Comparison of ENCODE assay signal across 20 cellular contexts in genomic region chr1:65449214-65449823, GRCh38. TPM values are rescaled to one million over a fixed set of nuclear protein-coding genes. Genes with fewer than 3 reads are reported as not detected.
DNase-seq lines count a peak whose midpoint lies in the region; FAIRE-seq and TF ChIP-seq lines count a peak whose summit lies in the region.
"Had no signal": no experiment of that assay in that cellular context is flagged by ENCODE, and none has a peak within 500 bp of the region (broad histone marks: within the 10 kb centered on the region; RNA-seq: fewer than 3 reads in every experiment).

No MANE protein-coding gene starts in this region.

- no peak overlapping the region for H2BK120ac ChIP-seq in trophoblast cell (ENCODE audit: insufficient read depth, low read length, poor library complexity)

- no peaks in the 10 kb centered on the region for H3K36me3 Mint-ChIP-seq in progenitor cell of endocrine pancreas (ENCODE audit: insufficient read depth)

- H3K27ac ChIP-seq in trophoblast cell (ENCODE audit: low read depth, low read length): no peak overlapping the region
- H3K27ac ChIP-seq in esophagus muscularis mucosa (replicated peaks in 1 of 4): no peak overlapping the region
- H3K27ac ChIP-seq: cardiac muscle cell, left ventricle myocardium inferior had no signal

- no peak overlapping the region for H2BK5ac ChIP-seq in trophoblast cell (ENCODE audit: low read depth, low read length, poor library complexity)

- H4K8ac ChIP-seq in trophoblast cell (ENCODE audit: low read depth, low read length): no peak overlapping the region

- no peaks in the 10 kb centered on the region for H3K79me2 ChIP-seq in trophoblast cell (ENCODE audit: control insufficient read depth, insufficient read depth, low read length, poor library complexity)

- no peak overlapping the region for H3K27ac Mint-ChIP-seq in progenitor cell of endocrine pancreas
- H3K27ac Mint-ChIP-seq: activated CD8-positive, alpha-beta memory T cell treated with anti-CD3 and anti-CD28 coated beads, Interleukin-2, amount 10 ng/mL, durations not matched to agents 7 days and 5 days; activated T-helper 2 cell treated with anti-CD3 and anti-CD28 coated beads, Interferon-gamma antibody, Interleukin-2, Interleukin-4, amounts not matched to agents 10 μg/mL and 5 μg/mL and 100 μg/mL, durations not matched to agents 14 hours and 24 hours and 36 hours; B cell had no signal

- peak; percentile 82 for FAIRE-seq in frontal cortex (lab: Jason Lieb, UNC)
- FAIRE-seq: GM12878, TTC549 had no signal

- no peaks in the 10 kb centered on the region for H3K4me1 Mint-ChIP-seq in progenitor cell of endocrine pancreas (ENCODE audit: low read depth)
- H3K4me1 Mint-ChIP-seq: B cell, neural crest cell had no signal

- no peak overlapping the region for H3K4me2 ChIP-seq in trophoblast cell (ENCODE audit: low read length)

- no peak overlapping the region for H2AK5ac ChIP-seq in trophoblast cell (ENCODE audit: low read length)

- H3K4me3 Mint-ChIP-seq in progenitor cell of endocrine pancreas (ENCODE audit: low read depth): no peak overlapping the region
- H3K4me3 Mint-ChIP-seq: activated CD8-positive, alpha-beta memory T cell treated with anti-CD3 and anti-CD28 coated beads, Interleukin-2, amount 10 ng/mL, durations not matched to agents 7 days and 5 days; B cell; neural crest cell had no signal

- H3K4me1 ChIP-seq in trophoblast cell (ENCODE audit: control insufficient read depth in 1 of 2, insufficient read depth in 2 of 2, low read length in 2 of 2) (no peaks in the 10 kb centered on the region), esophagus muscularis mucosa (no peaks in the 10 kb centered on the region)
- H3K4me1 ChIP-seq: left ventricle myocardium inferior had no signal

- no peaks in the 10 kb centered on the region for H3K27me3 Mint-ChIP-seq in progenitor cell of endocrine pancreas
- H3K27me3 Mint-ChIP-seq: activated CD8-positive, alpha-beta memory T cell treated with anti-CD3 and anti-CD28 coated beads, Interleukin-2, amount 10 ng/mL, durations not matched to agents 7 days and 5 days; B cell had no signal

- H3K27me3 ChIP-seq in H7 (ENCODE audit: control insufficient read depth, insufficient read depth, low read length) (no peaks in the 10 kb centered on the region), trophoblast cell (ENCODE audit: insufficient read depth, low read length) (no peaks in the 10 kb centered on the region), esophagus muscularis mucosa (no peaks in the 10 kb centered on the region)
- H3K27me3 ChIP-seq: cardiac muscle cell had no signal

- H2BK12ac ChIP-seq in trophoblast cell (ENCODE audit: low read length): no peak overlapping the region

- H3K18ac ChIP-seq in trophoblast cell (ENCODE audit: low read length): no peak overlapping the region

- H3K79me1 ChIP-seq in trophoblast cell (ENCODE audit: low read length): no peaks in the 10 kb centered on the region

- H3K4ac ChIP-seq in trophoblast cell (ENCODE audit: low read depth, low read length): no peak overlapping the region

- H3K9me3 Mint-ChIP-seq in progenitor cell of endocrine pancreas (ENCODE audit: low read depth): no peaks in the 10 kb centered on the region
- H3K9me3 Mint-ChIP-seq: activated T-helper 2 cell treated with anti-CD3 and anti-CD28 coated beads, Interferon-gamma antibody, Interleukin-2, Interleukin-4, amounts not matched to agents 10 μg/mL and 5 μg/mL and 100 μg/mL, durations not matched to agents 14 hours and 24 hours and 36 hours; neural crest cell had no signal

- H2AFZ ChIP-seq in trophoblast cell (ENCODE audit: insufficient read depth, low read length, poor library complexity): no peak overlapping the region

- no peak for TF ChIP-seq EP300 in esophagus muscularis mucosa (IDR thresholded peaks at IDR 0.05)

- no peak overlapping the region for H3K9ac ChIP-seq in trophoblast cell (ENCODE audit: low read length)

- DNase-seq in H7: peak; percentile 43
- DNase-seq in SW480 (ENCODE audit: low spot score): peak; percentile 8
- no peak for DNase-seq in frontal cortex (ENCODE audit: low spot score in 2 of 2)
- DNase-seq in progenitor cell of endocrine pancreas (ENCODE audit: low spot score, unreplicated experiment): no peak
- no peak for DNase-seq in GOT3 (lab: John Stamatoyannopoulos, UW)
- no peak for DNase-seq in trophoblast cell
- DNase-seq in esophagus muscularis mucosa (ENCODE audit: extremely low spot score): no peak
- DNase-seq: activated CD4-positive, alpha-beta T cell treated with anti-CD3 and anti-CD28 coated beads for 4 hours; activated CD8-positive, alpha-beta memory T cell treated with anti-CD3 and anti-CD28 coated beads, Interleukin-2, amount 10 ng/mL, durations not matched to agents 7 days and 5 days; GF-D8; Kasumi-1; left ventricle myocardium inferior; NCI-H1105; NCI-H2081 treated with DMSO at 0.1 percent for 48 hours had no signal

- no peak overlapping the region for H3K23ac ChIP-seq in trophoblast cell (ENCODE audit: low read length)

- no peak for TF ChIP-seq POLR2A in esophagus muscularis mucosa (IDR thresholded peaks at IDR 0.05; ENCODE audit: low read depth)

- no peak overlapping the region for H4K12ac ChIP-seq in trophoblast cell (ENCODE audit: low read depth, low read length)

- H4K91ac ChIP-seq in trophoblast cell (ENCODE audit: low read depth, low read length): no peak overlapping the region

- WGBS in trophoblast cell (ENCODE audit: extremely low coverage, insufficient coverage, insufficient read length): no CpG with 5 or more reads among the region's 4 CpGs
- 91% methylated on average over 4 of the region's 4 CpGs for WGBS in esophagus muscularis mucosa

- H3K14ac ChIP-seq in trophoblast cell (ENCODE audit: low read length): no peak overlapping the region

- H3K9me3 ChIP-seq in trophoblast cell (ENCODE audit: insufficient read depth, low read depth, low read length): no peaks in the 10 kb centered on the region
- H3K9me3 ChIP-seq in esophagus muscularis mucosa: no peaks in the 10 kb centered on the region

- H3K4me3 ChIP-seq in H7 (ENCODE audit: insufficient read depth, low read depth, low read length) (no peak overlapping the region), trophoblast cell (ENCODE audit: low read depth, low read length) (no peak overlapping the region), esophagus muscularis mucosa (no peak overlapping the region)
- H3K4me3 ChIP-seq: cardiac muscle cell, GM12878, left ventricle myocardium inferior had no signal

- intact Hi-C loops in esophagus muscularis mucosa (cut with DNase I): no loop called here

- H3K36me3 ChIP-seq in H7 (replicated peaks; ENCODE audit: control insufficient read depth, insufficient read depth, low read length) (no peaks in the 10 kb centered on the region), trophoblast cell (ENCODE audit: control insufficient read depth in 1 of 2, insufficient read depth in 2 of 2, low read length in 2 of 2) (no peaks in the 10 kb centered on the region), esophagus muscularis mucosa (no peaks in the 10 kb centered on the region)
- H3K36me3 ChIP-seq: cardiac muscle cell, left ventricle myocardium inferior had no signal

- peak; percentile 22 for TF ChIP-seq CTCF in progenitor cell of endocrine pancreas (IDR thresholded peaks at IDR 0.05; ENCODE audit: unreplicated experiment)
- no peak for TF ChIP-seq CTCF in esophagus muscularis mucosa (IDR thresholded peaks at IDR 0.05)

RNA-seq across cellular contexts. Expression of gene LEPR, which starts 28.9 kb away (rescaled TPM):
- total RNA-seq in H7 (2014; rRNA removed; shearing (Covaris generic)): 7.0 and 9.8 TPM in 2 replicates
- 9.8 TPM for total RNA-seq in frontal cortex
- total RNA-seq in progenitor cell of endocrine pancreas: 3.0 and 3.2 TPM in 2 replicates
- 5.0 and 5.1 TPM in 2 replicates for polyA plus RNA-seq in trophoblast cell (2013)
- total RNA-seq in esophagus muscularis mucosa: 10 to 100 TPM in 3 of 4 donors, 1 to 10 TPM in 1; 10.0 to 27.3 (median 14.1) TPM

RNA-seq across cellular contexts. Expression of gene LEPROT, which starts 28.9 kb away (rescaled TPM):
- 26.8 and 27.7 TPM in 2 replicates for total RNA-seq in H7 (2014; rRNA removed; shearing (Covaris generic))
- total RNA-seq in frontal cortex: 13.5 TPM
- 54.5 and 55.9 TPM in 2 replicates for total RNA-seq in progenitor cell of endocrine pancreas
- polyA plus RNA-seq in trophoblast cell (2013): 59.3 and 62.1 TPM in 2 replicates
- total RNA-seq in esophagus muscularis mucosa: 10 to 100 TPM; 54.5 to 73.3 (median 66.7) TPM

Comparison
In these comparisons a context has a peak if more than half of its experiments do, and no peak if none do; other contexts are left out.
1. DNase-seq: peak in H7 (single experiment) and SW480 (single experiment); none in frontal cortex (0 of 2), progenitor cell of endocrine pancreas (single experiment), GOT3 (single experiment), trophoblast cell (0 of 2) and esophagus muscularis mucosa (single experiment).